1 cellular context compared by ENCODE assay signal in genomic region chr11:60906132-60906972, GRCh38.
TF ChIP-seq lines count a peak whose summit lies in the region.

Gene PRPF19, minus strand, starts transcription at chr11:60906585. Its CDS starts 203 bp downstream, at chr11:60906382.

TF ChIP-seq in K562, 482 proteins besides CTCF, POLR2A, EP300 and RAD21 (continued from another document):
- TF ChIP-seq SMC3 (conservative IDR thresholded peaks at IDR 0.05; ENCODE audit: insufficient read depth, low read depth, low read length): no peak
